7 cellular contexts compared by ENCODE assay signal in the genomic region with DNA sequence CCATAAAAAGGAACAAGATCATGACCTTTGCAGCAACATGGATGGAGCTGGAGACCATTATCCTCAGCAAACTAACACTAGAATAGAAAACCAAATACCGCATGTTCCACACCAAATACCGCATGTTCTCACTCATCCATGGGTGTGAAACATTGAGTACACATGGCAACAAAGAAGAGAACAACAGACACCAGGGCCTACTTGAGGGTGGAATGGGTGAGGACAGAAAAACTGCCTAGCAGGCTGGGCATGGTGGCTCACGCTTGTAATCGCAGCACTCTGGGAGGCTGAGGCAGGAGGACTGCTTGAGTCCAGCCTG. TPM values are rescaled to one million over a fixed set of nuclear protein-coding genes. Genes with fewer than 3 reads are reported as not detected.
A peak's percentile ranks its signal among the peaks of the same experiment; 100 is the strongest.
DNase-seq lines count a peak whose midpoint lies in the region; ATAC-seq and TF ChIP-seq lines count a peak whose summit lies in the region.
"Had no signal": no experiment of that assay in that cellular context is flagged by ENCODE, and none has a peak within 500 bp of the region (broad histone marks: within the 10 kb centered on the region; RNA-seq: fewer than 3 reads in every experiment).

No MANE protein-coding gene starts in this region.

- peaks cover 29% of the 10 kb centered on the region for H3K36me3 Mint-ChIP-seq in activated CD8-positive, alpha-beta T cell treated with anti-CD3 and anti-CD28 coated beads for 36 hours (ENCODE audit: low read depth)
- H3K36me3 Mint-ChIP-seq in osteocyte (ENCODE audit: unreplicated experiment), result peaks cover 3% of the 10 kb centered on the region

- POLR2A ChIA-PET in activated CD8-positive, alpha-beta T cell treated with anti-CD3 and anti-CD28 coated beads for 36 hours (lab: Charles Lee), result interaction anchor here (15.4 to 26.2 kb wide), 2 partner anchors 13 kb away, joined by 320 to 768 read pairs; a partner anchor contains a TSS

- intact Hi-C loops in activated CD8-positive, alpha-beta T cell treated with anti-CD3 and anti-CD28 coated beads for 36 hours (cut with micrococcal nuclease), result no loop called here
- intact Hi-C loops in body of pancreas (cut with DNase I), result no loop called here

- H3K27ac ChIP-seq in body of pancreas, result peak overlapping the region in 1 of 4 donors; percentile 1
- H3K27ac ChIP-seq: SK-N-MC had no signal

- H3K9me3 ChIP-seq in body of pancreas, result no peaks in the 10 kb centered on the region

- H3K4me3 ChIP-seq in body of pancreas, result no peak overlapping the region
- H3K4me3 ChIP-seq: SK-N-MC had no signal

- H3K36me3 ChIP-seq in body of pancreas (replicated peaks in 1 of 2; ENCODE audit: insufficient read depth in 1 of 2, low read depth in 2 of 2), result no peaks in the 10 kb centered on the region

- peak overlapping the region; percentile 66 for H3K4me3 Mint-ChIP-seq in activated CD8-positive, alpha-beta T cell treated with anti-CD3 and anti-CD28 coated beads for 36 hours
- no peak overlapping the region for H3K4me3 Mint-ChIP-seq in osteocyte (ENCODE audit: unreplicated experiment)

- 91 to 94% methylated on average over 4 of the region's 4 CpGs for WGBS in body of pancreas, 2 donors

- no peak for TF ChIP-seq CTCF in activated CD8-positive, alpha-beta T cell treated with anti-CD3 and anti-CD28 coated beads for 36 hours (IDR thresholded peaks at IDR 0.05)
- TF ChIP-seq CTCF in osteocyte (IDR thresholded peaks at IDR 0.05) (no peak), body of pancreas (IDR thresholded peaks at IDR 0.05) (no peak)

- peaks cover 93% of the 10 kb centered on the region for H3K4me1 Mint-ChIP-seq in activated CD8-positive, alpha-beta T cell treated with anti-CD3 and anti-CD28 coated beads for 36 hours (ENCODE audit: low read depth)
- peaks cover 74% of the 10 kb centered on the region for H3K4me1 Mint-ChIP-seq in osteocyte (ENCODE audit: unreplicated experiment)

- peaks cover 11% of the 10 kb centered on the region for H3K9me3 Mint-ChIP-seq in activated CD8-positive, alpha-beta T cell treated with anti-CD3 and anti-CD28 coated beads for 36 hours
- no peaks in the 10 kb centered on the region for H3K9me3 Mint-ChIP-seq in osteocyte (ENCODE audit: unreplicated experiment)

- TF ChIP-seq POLR2A in body of pancreas (IDR thresholded peaks at IDR 0.05), result no peak

- DNase-seq in activated CD8-positive, alpha-beta T cell treated with anti-CD3 and anti-CD28 coated beads for 36 hours, result no peak
- DNase-seq in osteocyte (ENCODE audit: extremely low spot score, unreplicated experiment) (no peak), SKM-1 treated with dmso at 0.1 percent for 144 hours (lab: John Stamatoyannopoulos, UW; ENCODE audit: unreplicated experiment) (no peak), body of pancreas (no peak)

- CTCF ChIA-PET in activated CD8-positive, alpha-beta T cell treated with anti-CD3 and anti-CD28 coated beads for 36 hours (lab: Charles Lee), result interaction anchor here (13.5 to 28.9 kb wide), 2 partner anchors 13 to 20 kb away, joined by 316 to 1168 read pairs; a partner anchor contains a TSS

- no peaks in the 10 kb centered on the region for H3K27me3 ChIP-seq in body of pancreas

- ATAC-seq in GM19467 (IDR thresholded peaks at IDR 0.05; ENCODE audit: unreplicated experiment) (peak; percentile 4), HG03571 (IDR thresholded peaks at IDR 0.05; ENCODE audit: unreplicated experiment) (no peak), body of pancreas (no peak)
- no peak for ATAC-seq in activated CD8-positive, alpha-beta T cell treated with anti-CD3 and anti-CD28 coated beads for 36 hours

- no peaks in the 10 kb centered on the region for H3K27me3 Mint-ChIP-seq in activated CD8-positive, alpha-beta T cell treated with anti-CD3 and anti-CD28 coated beads for 36 hours
- H3K27me3 Mint-ChIP-seq in osteocyte (ENCODE audit: unreplicated experiment), result no peaks in the 10 kb centered on the region

- peaks cover 31% of the 10 kb centered on the region for H3K4me1 ChIP-seq in body of pancreas

- H3K27ac Mint-ChIP-seq in activated CD8-positive, alpha-beta T cell treated with anti-CD3 and anti-CD28 coated beads for 36 hours, result peak overlapping the region; percentile 95
- peak overlapping the region; percentile 88 for H3K27ac Mint-ChIP-seq in osteocyte (ENCODE audit: unreplicated experiment)

RNA-seq across cellular contexts. Expression of a gene that starts 12.3 kb away (rescaled TPM):
- total RNA-seq in activated CD8-positive, alpha-beta T cell treated with anti-CD3 and anti-CD28 coated beads for 36 hours, result 10 to 100 TPM; 60.3 to 65.1 TPM
- total RNA-seq in osteocyte (57.4 and 61.0 TPM in 2 replicates), body of pancreas (10 to 100 TPM; 18.7 to 45.2 TPM)

RNA-seq across cellular contexts. Expression of a gene that starts 21.7 kb away (rescaled TPM):
- total RNA-seq in activated CD8-positive, alpha-beta T cell treated with anti-CD3 and anti-CD28 coated beads for 36 hours, result under 1 TPM; 0.31 to 0.61 TPM
- total RNA-seq in osteocyte (0.68 and 1.7 TPM in 2 replicates), body of pancreas (10 to 100 TPM; 13.5 to 18.9 TPM)

RNA-seq across cellular contexts. Expression of a gene that starts 50.9 kb away (rescaled TPM):
- 10 to 100 TPM; 17.1 to 17.5 TPM for total RNA-seq in activated CD8-positive, alpha-beta T cell treated with anti-CD3 and anti-CD28 coated beads for 36 hours
- total RNA-seq in osteocyte, result 23.6 and 28.7 TPM in 2 replicates
- total RNA-seq in body of pancreas, result 10 to 100 TPM; 16.3 to 34.3 TPM

RNA-seq across cellular contexts. Expression of a gene that starts 55.8 kb away (rescaled TPM):
- 10 to 100 TPM; 25.8 to 29.0 TPM for total RNA-seq in activated CD8-positive, alpha-beta T cell treated with anti-CD3 and anti-CD28 coated beads for 36 hours
- total RNA-seq in osteocyte (27.1 and 29.2 TPM in 2 replicates), body of pancreas (10 to 100 TPM; 18.8 to 18.9 TPM)

RNA-seq across cellular contexts. Expression of a gene that starts 58.4 kb away (rescaled TPM):
- total RNA-seq in activated CD8-positive, alpha-beta T cell treated with anti-CD3 and anti-CD28 coated beads for 36 hours, result 10 to 100 TPM; 20.2 to 21.2 TPM
- total RNA-seq in osteocyte, result 21.3 and 26.8 TPM in 2 replicates
- 10 to 100 TPM; 12.7 to 35.6 TPM for total RNA-seq in body of pancreas
